3 cellular contexts compared by ENCODE assay signal in genomic region chr7:11163220-11163619, GRCh38.
TF ChIP-seq lines count a peak whose summit lies in the region.

No MANE protein-coding gene starts in this region.

TF ChIP-seq in HepG2, 621 proteins besides CTCF, POLR2A, EP300 and RAD21:
- TF ChIP-seq MAFF (IDR thresholded peaks at IDR 0.05; ENCODE audit: low read depth, low read length) (0 out of 2 replicates have a peak, but pooled peaks have one; percentile 11), GATAD1 (CRISPR knock-in tag; IDR thresholded peaks at IDR 0.05) (no peak), CHD4 (IDR thresholded peaks at IDR 0.05; ENCODE audit: borderline replicate concordance, low read length) (no peak), MAFK (conservative IDR thresholded peaks at IDR 0.05 in 1 of 2, IDR thresholded peaks at IDR 0.05 in 1 of 2; ENCODE audit: low read length in 2 of 2) (peak in 1 of 2 experiments; percentile 39; a peak in 1 of 4 replicates)
- TF ChIP-seq, protein P1, sequence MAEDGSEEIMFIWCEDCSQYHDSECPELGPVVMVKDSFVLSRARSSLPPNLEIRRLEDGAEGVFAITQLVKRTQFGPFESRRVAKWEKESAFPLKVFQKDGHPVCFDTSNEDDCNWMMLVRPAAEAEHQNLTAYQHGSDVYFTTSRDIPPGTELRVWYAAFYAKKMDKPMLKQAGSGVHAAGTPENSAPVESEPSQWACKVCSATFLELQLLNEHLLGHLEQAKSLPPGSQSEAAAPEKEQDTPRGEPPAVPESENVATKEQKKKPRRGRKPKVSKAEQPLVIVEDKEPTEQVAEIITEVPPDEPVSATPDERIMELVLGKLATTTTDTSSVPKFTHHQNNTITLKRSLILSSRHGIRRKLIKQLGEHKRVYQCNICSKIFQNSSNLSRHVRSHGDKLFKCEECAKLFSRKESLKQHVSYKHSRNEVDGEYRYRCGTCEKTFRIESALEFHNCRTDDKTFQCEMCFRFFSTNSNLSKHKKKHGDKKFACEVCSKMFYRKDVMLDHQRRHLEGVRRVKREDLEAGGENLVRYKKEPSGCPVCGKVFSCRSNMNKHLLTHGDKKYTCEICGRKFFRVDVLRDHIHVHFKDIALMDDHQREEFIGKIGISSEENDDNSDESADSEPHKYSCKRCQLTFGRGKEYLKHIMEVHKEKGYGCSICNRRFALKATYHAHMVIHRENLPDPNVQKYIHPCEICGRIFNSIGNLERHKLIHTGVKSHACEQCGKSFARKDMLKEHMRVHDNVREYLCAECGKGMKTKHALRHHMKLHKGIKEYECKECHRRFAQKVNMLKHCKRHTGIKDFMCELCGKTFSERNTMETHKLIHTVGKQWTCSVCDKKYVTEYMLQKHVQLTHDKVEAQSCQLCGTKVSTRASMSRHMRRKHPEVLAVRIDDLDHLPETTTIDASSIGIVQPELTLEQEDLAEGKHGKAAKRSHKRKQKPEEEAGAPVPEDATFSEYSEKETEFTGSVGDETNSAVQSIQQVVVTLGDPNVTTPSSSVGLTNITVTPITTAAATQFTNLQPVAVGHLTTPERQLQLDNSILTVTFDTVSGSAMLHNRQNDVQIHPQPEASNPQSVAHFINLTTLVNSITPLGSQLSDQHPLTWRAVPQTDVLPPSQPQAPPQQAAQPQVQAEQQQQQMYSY (CRISPR knock-in tag; IDR thresholded peaks at IDR 0.05) = no peak
- TF ChIP-seq, protein P2, sequence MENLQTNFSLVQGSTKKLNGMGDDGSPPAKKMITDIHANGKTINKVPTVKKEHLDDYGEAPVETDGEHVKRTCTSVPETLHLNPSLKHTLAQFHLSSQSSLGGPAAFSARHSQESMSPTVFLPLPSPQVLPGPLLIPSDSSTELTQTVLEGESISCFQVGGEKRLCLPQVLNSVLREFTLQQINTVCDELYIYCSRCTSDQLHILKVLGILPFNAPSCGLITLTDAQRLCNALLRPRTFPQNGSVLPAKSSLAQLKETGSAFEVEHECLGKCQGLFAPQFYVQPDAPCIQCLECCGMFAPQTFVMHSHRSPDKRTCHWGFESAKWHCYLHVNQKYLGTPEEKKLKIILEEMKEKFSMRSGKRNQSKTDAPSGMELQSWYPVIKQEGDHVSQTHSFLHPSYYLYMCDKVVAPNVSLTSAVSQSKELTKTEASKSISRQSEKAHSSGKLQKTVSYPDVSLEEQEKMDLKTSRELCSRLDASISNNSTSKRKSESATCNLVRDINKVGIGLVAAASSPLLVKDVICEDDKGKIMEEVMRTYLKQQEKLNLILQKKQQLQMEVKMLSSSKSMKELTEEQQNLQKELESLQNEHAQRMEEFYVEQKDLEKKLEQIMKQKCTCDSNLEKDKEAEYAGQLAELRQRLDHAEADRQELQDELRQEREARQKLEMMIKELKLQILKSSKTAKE (CRISPR knock-in tag; IDR thresholded peaks at IDR 0.05; ENCODE audit: borderline replicate concordance) = no peak
TF ChIP-seq in HepG2: peak in this region for 2.

TF ChIP-seq in IMR-90, 13 proteins besides CTCF, POLR2A, EP300 and RAD21:
- TF ChIP-seq MXI1 (IDR thresholded peaks at IDR 0.05; ENCODE audit: borderline replicate concordance, low read depth, low read length) = no peak
- TF ChIP-seq MAFK (IDR thresholded peaks at IDR 0.05; ENCODE audit: low read depth, low read length) = 0 out of 2 replicates have a peak, but pooled peaks have one; percentile 7

TF ChIP-seq in K562, 482 proteins besides CTCF, POLR2A, EP300 and RAD21:
- TF ChIP-seq ZNF316 (IDR thresholded peaks at IDR 0.05) (peak; percentile 57), NCOR1 (IDR thresholded peaks at IDR 0.05) (no peak)
